8 cellular contexts compared by ENCODE assay signal in the genomic region with DNA sequence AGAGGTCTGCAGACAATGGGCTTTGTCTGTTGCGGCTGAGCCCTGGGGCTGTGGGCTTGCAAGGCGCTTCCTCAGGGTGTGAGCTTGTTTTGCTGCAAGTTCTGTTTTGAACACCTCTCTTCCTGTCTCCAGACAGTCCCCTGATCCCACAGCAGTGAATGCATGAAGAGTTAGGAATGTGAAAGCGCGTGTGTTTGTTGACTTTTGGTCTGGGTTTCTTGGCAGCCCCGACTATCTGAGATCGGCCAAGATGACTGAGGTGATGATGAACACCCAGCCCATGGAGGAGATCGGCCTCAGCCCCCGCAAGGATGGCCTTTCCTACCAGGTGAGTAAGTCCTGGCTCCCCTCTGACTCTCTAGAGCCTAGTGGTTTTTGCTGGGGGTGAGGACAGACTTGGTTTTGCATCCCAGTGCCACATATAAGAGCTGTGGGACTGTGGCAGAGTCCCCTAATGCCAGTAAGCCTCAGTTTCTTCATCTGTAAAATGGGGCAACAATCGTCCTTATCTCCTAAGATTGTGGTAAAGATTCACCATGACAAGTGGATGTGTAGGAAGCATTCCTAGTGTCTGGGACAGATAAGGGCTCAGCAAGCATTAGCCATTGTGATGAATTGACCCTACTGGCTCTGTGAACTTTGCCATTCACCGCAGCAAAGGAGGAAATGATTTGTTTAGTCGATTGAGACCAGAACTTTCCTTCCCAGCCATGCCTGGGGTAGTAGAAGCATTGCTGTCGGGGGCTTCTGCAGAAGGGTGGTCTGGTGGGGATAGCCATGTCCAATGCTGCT. TPM values are rescaled to one million over a fixed set of nuclear protein-coding genes. Genes with fewer than 3 reads are reported as not detected.
DNase-seq lines count a peak whose midpoint lies in the region; ATAC-seq and TF ChIP-seq lines count a peak whose summit lies in the region.

No MANE protein-coding gene starts in this region.

- H3K27me3 ChIP-seq in CD4-positive, alpha-beta T cell (ENCODE audit: control insufficient read depth, insufficient read depth, low read length) = no peaks in the 10 kb centered on the region
- H3K27me3 ChIP-seq in PC-9 (ENCODE audit: insufficient read depth, low read depth) (0 out of 2 replicates have a peak, but pooled peaks cover 13% of the 10 kb centered on the region), muscle layer of duodenum (ENCODE audit: low read depth, low read length) (no peaks in the 10 kb centered on the region)

- DNase-seq in CD4-positive, alpha-beta T cell = peak in 5 of 10 experiments; percentile 31 to 55 (median 46)
- peak; percentile 85 to 95 for DNase-seq in PC-9
- DNase-seq in MCF 10A (ENCODE audit: unreplicated experiment) = peak; percentile 84
- no peak for DNase-seq in effector CD8-positive, alpha-beta T cell (lab: John Stamatoyannopoulos, UW)
- no peak for DNase-seq in NCI-H526 treated with DMSO at 0.1 percent for 48 hours (lab: John Stamatoyannopoulos, UW)
- DNase-seq in NCI-H128 (lab: John Stamatoyannopoulos, UW; ENCODE audit: unreplicated experiment) = no peak
- DNase-seq in globus pallidus (ENCODE audit: low spot score) = no peak

- peak overlapping the region; percentile 96 for H3K27ac ChIP-seq in CD4-positive, alpha-beta T cell (ENCODE audit: low read depth, low read length)
- H3K27ac ChIP-seq in PC-9 (no peak overlapping the region), muscle layer of duodenum (ENCODE audit: low read length) (no peak overlapping the region)

- CTCF ChIA-PET in CD4-positive, alpha-beta T cell (lab: Charles Lee) = interaction anchor here (0.6 to 9.3 kb wide), 5 partner anchors 9 to 477 kb away, joined by 3 to 46 read pairs (median 4); no protein-coding TSS in a partner anchor
- CTCF ChIA-PET in PC-9 (lab: Charles Lee) = interaction anchor here (1.3 kb wide), 1 partner anchor 16 kb away, joined by 4 read pairs; no protein-coding TSS in a partner anchor
- CTCF ChIA-PET in MCF 10A (lab: Yijun Ruan, JAX) = interaction anchor here (0.8 to 2.4 kb wide), 7 partner anchors 10 to 477 kb away, joined by 3 to 6 read pairs (median 3); no protein-coding TSS in a partner anchor

- peak overlapping the region; percentile 41 for H3K4me2 ChIP-seq in PC-9

- peaks cover 19% of the 10 kb centered on the region for H3F3A ChIP-seq in PC-9 (ENCODE audit: insufficient read depth, low read depth)

- ATAC-seq in CD4-positive, alpha-beta T cell (ENCODE audit: poor library complexity) = no peak

- POLR2A ChIA-PET in CD4-positive, alpha-beta T cell (lab: Charles Lee) = interaction anchor here (0.7 to 15.7 kb wide), 14 partner anchors 11 to 477 kb away, joined by 3 to 373 read pairs (median 13); a partner anchor contains a TSS
- POLR2A ChIA-PET in PC-9 (lab: Charles Lee; ENCODE audit: unreplicated experiment) (interaction anchor here (0.5 to 1.0 kb wide), 5 partner anchors 16 to 128 kb away, joined by 3 to 12 read pairs (median 6); no protein-coding TSS in a partner anchor), MCF 10A (lab: Yijun Ruan, JAX) (interaction anchor here (0.7 to 1.7 kb wide), 3 partner anchors 9 to 311 kb away, joined by 3 to 4 read pairs (median 3); a partner anchor contains a TSS)

- peak overlapping the region; percentile 99 for H3K27ac Mint-ChIP-seq in CD4-positive, alpha-beta T cell
- H3K27ac Mint-ChIP-seq in MCF 10A (ENCODE audit: low read depth, unreplicated experiment) = no peak overlapping the region

- H3K9me3 ChIP-seq in CD4-positive, alpha-beta T cell (ENCODE audit: control insufficient read depth, low read length) = no peaks in the 10 kb centered on the region
- H3K9me3 ChIP-seq in PC-9 (ENCODE audit: insufficient read depth, low read depth) = no peaks in the 10 kb centered on the region
- no peaks in the 10 kb centered on the region for H3K9me3 ChIP-seq in muscle layer of duodenum (ENCODE audit: control insufficient read depth in 1 of 2, low read length in 2 of 2)

- H3K4me3 Mint-ChIP-seq in CD4-positive, alpha-beta T cell = peak overlapping the region; percentile 93
- peak overlapping the region; percentile 66 for H3K4me3 Mint-ChIP-seq in MCF 10A (ENCODE audit: unreplicated experiment)

- no peaks in the 10 kb centered on the region for H3K27me3 Mint-ChIP-seq in CD4-positive, alpha-beta T cell
- H3K27me3 Mint-ChIP-seq in MCF 10A (ENCODE audit: insufficient read depth, unreplicated experiment) = no peaks in the 10 kb centered on the region

- no peaks in the 10 kb centered on the region for H3K9me2 ChIP-seq in PC-9 (ENCODE audit: insufficient read depth)

- no peak for TF ChIP-seq CTCF in CD4-positive, alpha-beta T cell (IDR thresholded peaks at IDR 0.05)
- TF ChIP-seq CTCF in PC-9 (conservative IDR thresholded peaks at IDR 0.05) (no peak), MCF 10A (IDR thresholded peaks at IDR 0.05; ENCODE audit: unreplicated experiment) (no peak)

- H3K9me3 Mint-ChIP-seq in CD4-positive, alpha-beta T cell = no peaks in the 10 kb centered on the region
- no peaks in the 10 kb centered on the region for H3K9me3 Mint-ChIP-seq in MCF 10A (ENCODE audit: unreplicated experiment)

- H4K20me1 ChIP-seq in PC-9 (ENCODE audit: insufficient read depth) = no peaks in the 10 kb centered on the region

- H3K36me3 Mint-ChIP-seq in CD4-positive, alpha-beta T cell (ENCODE audit: low read depth) = peaks cover 85% of the 10 kb centered on the region
- peaks cover 6% of the 10 kb centered on the region for H3K36me3 Mint-ChIP-seq in MCF 10A (ENCODE audit: insufficient read depth, unreplicated experiment)

- H2AFZ ChIP-seq in PC-9 = no peak overlapping the region

- H3K79me2 ChIP-seq in PC-9 (ENCODE audit: low read depth) = no peaks in the 10 kb centered on the region

- BruUV-seq in PC-9 (replicated peaks; lab: Mats Ljungman, UMichigan) = no TSS peak
- BruUV-seq in MCF 10A (replicated peaks; lab: Mats Ljungman, UMichigan) = no TSS peak

- intact Hi-C loops in CD4-positive, alpha-beta T cell (cut with DNase I, micrococcal nuclease) = loop anchor here (2.0 to 10.0 kb wide), 5 partner anchors 33 to 240 kb away; a partner anchor contains a TSS
- intact Hi-C loops in PC-9 (cut with micrococcal nuclease; ENCODE audit: unreplicated experiment) = loop anchor here (1.0 to 5.0 kb wide), 5 partner anchors 16 to 213 kb away; a partner anchor contains a TSS
- intact Hi-C loops in MCF 10A (cut with micrococcal nuclease) = loop anchor here (5.0 to 10.0 kb wide), 2 partner anchors 38 to 210 kb away; a partner anchor contains a TSS

- H3K4me1 ChIP-seq in PC-9 (replicated peaks; ENCODE audit: insufficient read depth) (peaks cover 18% of the 10 kb centered on the region), muscle layer of duodenum (ENCODE audit: control insufficient read depth in 1 of 2, insufficient read depth in 2 of 2, low read length in 2 of 2) (peaks cover 10 to 54% of the 10 kb centered on the region in 2 donors)

- H3K4me3 ChIP-seq in PC-9 (no peak overlapping the region), muscle layer of duodenum (ENCODE audit: low read depth in 1 of 2, low read length in 2 of 2) (peak overlapping the region; percentile 58 to 85)

- peaks cover 79% of the 10 kb centered on the region for H3K4me1 Mint-ChIP-seq in CD4-positive, alpha-beta T cell (ENCODE audit: low read depth)
- H3K4me1 Mint-ChIP-seq in MCF 10A (ENCODE audit: insufficient read depth, unreplicated experiment) = peaks cover 16% of the 10 kb centered on the region

- H3K36me3 ChIP-seq in PC-9 (ENCODE audit: low read depth) (no peaks in the 10 kb centered on the region), muscle layer of duodenum (ENCODE audit: control insufficient read depth in 1 of 2, insufficient read depth in 2 of 2, low read length in 2 of 2) (peaks cover 0 to 10% of the 10 kb centered on the region in 2 donors)

RNA-seq across cellular contexts. Expression of a gene that starts 3.0 kb away (rescaled TPM):
- 100 to 1,000 TPM; 131 to 135 TPM for total RNA-seq in CD4-positive, alpha-beta T cell
- total RNA-seq in PC-9 (2021) (30.6 and 34.4 TPM in 2 replicates), MCF 10A (2022) (1.1 and 1.7 TPM in 2 replicates)

Comparison
In these comparisons a context has a peak if more than half of its experiments do, and no peak if none do; other contexts are left out.
1. DNase-seq: peak in PC-9 (2 of 2) and MCF 10A (single experiment); none in effector CD8-positive, alpha-beta T cell (single experiment), NCI-H526 treated with DMSO at 0.1 percent for 48 hours (single experiment), NCI-H128 (single experiment) and globus pallidus (single experiment).
2. RNA of a gene that starts 3.0 kb away (total RNA-seq): 131 to 135 TPM in CD4-positive, alpha-beta T cell and 30.6 to 34.4 TPM in PC-9; 1.1 to 1.7 TPM in MCF 10A; every median in the first group is over 10 times any median in the second.